1 cellular context compared by ENCODE assay signal in genomic region chr17:44608732-44609435, GRCh38.
TF ChIP-seq lines count a peak whose summit lies in the region.

No MANE protein-coding gene starts in this region.

TF ChIP-seq in H1, 55 proteins besides CTCF, POLR2A, EP300 and RAD21:
- no peak for TF ChIP-seq RNF2 (IDR thresholded peaks at IDR 0.05; ENCODE audit: borderline replicate concordance, low read depth, low read length, missing control alignments, poor library complexity, severe bottlenecking)
- no peak for TF ChIP-seq CTBP2 (IDR thresholded peaks at IDR 0.05; ENCODE audit: borderline replicate concordance, insufficient read depth, insufficient read length, low read length)
- TF ChIP-seq HDAC2 (IDR thresholded peaks at IDR 0.05; ENCODE audit: borderline replicate concordance in 1 of 2, low read depth in 2 of 2, low read length in 2 of 2) = no peak
- no peak for TF ChIP-seq ZNF274 (IDR thresholded peaks at IDR 0.05; ENCODE audit: borderline replicate concordance, extremely low read depth, low read length)
- TF ChIP-seq, protein P1, sequence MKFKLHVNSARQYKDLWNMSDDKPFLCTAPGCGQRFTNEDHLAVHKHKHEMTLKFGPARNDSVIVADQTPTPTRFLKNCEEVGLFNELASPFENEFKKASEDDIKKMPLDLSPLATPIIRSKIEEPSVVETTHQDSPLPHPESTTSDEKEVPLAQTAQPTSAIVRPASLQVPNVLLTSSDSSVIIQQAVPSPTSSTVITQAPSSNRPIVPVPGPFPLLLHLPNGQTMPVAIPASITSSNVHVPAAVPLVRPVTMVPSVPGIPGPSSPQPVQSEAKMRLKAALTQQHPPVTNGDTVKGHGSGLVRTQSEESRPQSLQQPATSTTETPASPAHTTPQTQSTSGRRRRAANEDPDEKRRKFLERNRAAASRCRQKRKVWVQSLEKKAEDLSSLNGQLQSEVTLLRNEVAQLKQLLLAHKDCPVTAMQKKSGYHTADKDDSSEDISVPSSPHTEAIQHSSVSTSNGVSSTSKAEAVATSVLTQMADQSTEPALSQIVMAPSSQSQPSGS (IDR thresholded peaks at IDR 0.05; ENCODE audit: low read length) = no peak
- no peak for TF ChIP-seq MAFK (IDR thresholded peaks at IDR 0.05; ENCODE audit: low read depth, low read length)
- TF ChIP-seq FOSL1 (IDR thresholded peaks at IDR 0.05; ENCODE audit: insufficient read depth, low read depth, low read length) = no peak
